ENCODE assay signal across 15 cellular contexts in genomic region chr18:49127606-49128190, GRCh38.
"Had no signal": no experiment of that assay in that cellular context is flagged by ENCODE, and none has a peak within 500 bp of the region (broad histone marks: within the 10 kb centered on the region; RNA-seq: fewer than 3 reads in every experiment).

No MANE protein-coding gene starts in this region.

- H3K9me3 Mint-ChIP-seq: activated naive CD8-positive, alpha-beta T cell treated with anti-CD3 and anti-CD28 coated beads, Interleukin-2, amount 10 ng/mL, durations not matched to agents 7 days and 5 days; activated T-cell treated with anti-CD3 and anti-CD28 coated beads, Interleukin-2, amount 50 U/mL, for 4 hours; memory B cell; neural progenitor cell had no signal

- H3K4me3 Mint-ChIP-seq: activated naive CD8-positive, alpha-beta T cell treated with anti-CD3 and anti-CD28 coated beads, Interleukin-2, amount 10 ng/mL, durations not matched to agents 7 days and 5 days; activated T-cell treated with anti-CD3 and anti-CD28 coated beads, Interleukin-2, amount 50 U/mL, for 4 hours; memory B cell; neural progenitor cell; T-helper 17 cell had no signal

- H3K9ac ChIP-seq: neural progenitor cell had no signal

- H3K4me1 ChIP-seq: esophagus squamous epithelium, left ventricle myocardium inferior had no signal

- H2AFZ ChIP-seq: neural progenitor cell had no signal

- H3K4me3 ChIP-seq: cardiac muscle cell, esophagus squamous epithelium, left ventricle myocardium inferior, neural progenitor cell, ovary had no signal

- H3K4me2 ChIP-seq: neural progenitor cell had no signal

- DNase-seq: activated gamma-delta T cell; activated naive CD8-positive, alpha-beta T cell treated with anti-CD3 and anti-CD28 coated beads, Interleukin-2, amount 10 ng/mL, durations not matched to agents 7 days and 5 days; activated T-cell treated with anti-CD3 and anti-CD28 coated beads, Interleukin-2, amount 50 U/mL, for 4 hours; esophagus squamous epithelium; foreskin fibroblast; islet precursor cell; left ventricle myocardium inferior; ovary; stimulated activated CD4-positive, alpha-beta T cell treated with anti-CD3 and anti-CD28 coated beads, Interleukin-2, amount 100 ng/mL, for 48 hours; stimulated activated naive CD4-positive, alpha-beta T cell treated with Interleukin-2 at 50 U/mL for 16 hours; T-helper 17 cell had no signal

- H3K9me3 ChIP-seq: esophagus squamous epithelium, left ventricle myocardium inferior, ovary had no signal

- H3K36me3 ChIP-seq: cardiac muscle cell, esophagus squamous epithelium, left ventricle myocardium inferior, neural progenitor cell, ovary had no signal

- H3K27ac Mint-ChIP-seq: activated naive CD8-positive, alpha-beta T cell treated with anti-CD3 and anti-CD28 coated beads, Interleukin-2, amount 10 ng/mL, durations not matched to agents 7 days and 5 days; memory B cell; neural progenitor cell; T-helper 17 cell had no signal

- H3K27ac ChIP-seq: cardiac muscle cell, esophagus squamous epithelium, left ventricle myocardium inferior, neural progenitor cell, ovary had no signal

- H3K36me3 Mint-ChIP-seq: neural progenitor cell had no signal

- H3K4me1 Mint-ChIP-seq: memory B cell had no signal

- H3K27me3 Mint-ChIP-seq: activated naive CD8-positive, alpha-beta T cell treated with anti-CD3 and anti-CD28 coated beads, Interleukin-2, amount 10 ng/mL, durations not matched to agents 7 days and 5 days; memory B cell; T-helper 17 cell had no signal

- ATAC-seq: activated CD4-positive, CD25-positive, alpha-beta regulatory T cell treated with anti-CD3 and anti-CD28 coated beads, Interleukin-2, amount 50 U/mL, for 24 hours; activated T-cell treated with anti-CD3 and anti-CD28 coated beads, Interleukin-2, amount 50 U/mL, for 4 hours; T-helper 17 cell had no signal

- H3K27me3 ChIP-seq: cardiac muscle cell, esophagus squamous epithelium, neural progenitor cell, ovary had no signal
